30 cellular contexts compared by ENCODE assay signal in the genomic region with DNA sequence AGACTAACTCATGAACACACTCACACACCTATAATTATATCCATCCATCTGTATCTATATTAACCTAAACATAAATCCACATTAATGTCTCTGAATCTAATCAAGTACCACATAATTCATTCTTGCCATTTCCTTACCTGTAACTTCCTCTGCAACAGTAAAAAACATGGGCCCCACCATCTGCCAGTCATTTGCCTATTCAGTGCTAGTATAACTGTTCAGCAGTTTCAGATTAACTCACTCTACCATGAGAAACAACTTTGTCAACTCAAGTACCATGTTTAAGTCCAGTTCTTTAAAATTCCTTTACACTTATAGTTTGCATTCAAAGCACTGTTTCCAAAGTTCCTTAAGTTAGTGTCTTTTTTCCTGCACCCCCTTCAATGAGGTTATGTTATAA.
"Had no signal": no experiment of that assay in that cellular context is flagged by ENCODE, and none has a peak within 500 bp of the region (broad histone marks: within the 10 kb centered on the region; RNA-seq: fewer than 3 reads in every experiment).

No MANE protein-coding gene starts in this region.

- H3K27ac ChIP-seq: adrenal gland, body of pancreas, coronary artery, gastroesophageal sphincter, hepatocyte, ovary, right lobe of liver, testis, transverse colon, VCaP had no signal

- H3K4me3 ChIP-seq: adrenal gland, body of pancreas, coronary artery, gastroesophageal sphincter, hepatocyte, ovary, right lobe of liver, testis, transverse colon had no signal

- H3K4me2 ChIP-seq: hepatocyte had no signal

- ATAC-seq: body of pancreas; effector memory CD8-positive, alpha-beta T cell; gastroesophageal sphincter; left cardiac atrium; right lobe of liver; stimulated activated naive CD8-positive, alpha-beta T cell treated with anti-CD3 and anti-CD28 coated beads, Interleukin-15, Interleukin-2, amounts not matched to agents 100 U/mL and 50 U/mL, for 24 hours had no signal

- H3K36me3 ChIP-seq: adrenal gland, gastroesophageal sphincter, ovary, right lobe of liver, transverse colon had no signal

- H3K27me3 ChIP-seq: adrenal gland, body of pancreas, hepatocyte, ovary, right lobe of liver, testis, transverse colon had no signal

- H3K79me2 ChIP-seq: hepatocyte had no signal

- H3K9me3 ChIP-seq: adrenal gland, body of pancreas, gastroesophageal sphincter, ovary, right lobe of liver, testis, transverse colon had no signal

- H3K4me1 ChIP-seq: adrenal gland, body of pancreas, gastroesophageal sphincter, right lobe of liver, testis, transverse colon had no signal

- H2AFZ ChIP-seq: hepatocyte had no signal

- FAIRE-seq: endothelial cell of umbilical vein, keratinocyte, TTC549 had no signal

- DNase-seq: activated CD4-positive, alpha-beta T cell treated with anti-CD3 and anti-CD28 coated beads for 4 hours; activated CD4-positive, alpha-beta T cell treated with anti-CD3 and anti-CD28 coated beads, Interleukin-2, amount 50 U/mL, for 48 hours; activated CD8-positive, alpha-beta memory T cell treated with anti-CD3 and anti-CD28 coated beads for 24 hours; activated effector memory CD4-positive, alpha-beta T cell treated with anti-CD3 and anti-CD28 coated beads, Interleukin-2, amount 50 U/mL, for 16 hours; activated naive CD4-positive, alpha-beta T cell treated with anti-CD3 and anti-CD28 coated beads for 36 hours; activated naive CD8-positive, alpha-beta T cell treated with anti-CD3 and anti-CD28 coated beads for 36 hours; adrenal gland; aorta; body of pancreas; cerebellar nuclear complex; effector memory CD8-positive, alpha-beta T cell; left cardiac atrium; mammary epithelial cell; naive B cell; nephron progenitor cell; ovary; right lobe of liver; stimulated activated CD4-positive, alpha-beta T cell treated with anti-CD3 and anti-CD28 coated beads, Interleukin-12 subunit alpha, Interleukin-12 subunit beta, amount 100 ng/mL, for 4 hours; stimulated activated CD4-positive, alpha-beta T cell treated with anti-CD3 and anti-CD28 coated beads, Interleukin-4, amount 100 ng/mL, for 1 hour; stimulated activated naive CD8-positive, alpha-beta T cell treated with anti-CD3 and anti-CD28 coated beads, Interleukin-15, Interleukin-2, amounts not matched to agents 100 U/mL and 50 U/mL, for 24 hours; T-helper 9 cell; testis; transverse colon had no signal
